8 cellular contexts compared by ENCODE assay signal in the genomic region with DNA sequence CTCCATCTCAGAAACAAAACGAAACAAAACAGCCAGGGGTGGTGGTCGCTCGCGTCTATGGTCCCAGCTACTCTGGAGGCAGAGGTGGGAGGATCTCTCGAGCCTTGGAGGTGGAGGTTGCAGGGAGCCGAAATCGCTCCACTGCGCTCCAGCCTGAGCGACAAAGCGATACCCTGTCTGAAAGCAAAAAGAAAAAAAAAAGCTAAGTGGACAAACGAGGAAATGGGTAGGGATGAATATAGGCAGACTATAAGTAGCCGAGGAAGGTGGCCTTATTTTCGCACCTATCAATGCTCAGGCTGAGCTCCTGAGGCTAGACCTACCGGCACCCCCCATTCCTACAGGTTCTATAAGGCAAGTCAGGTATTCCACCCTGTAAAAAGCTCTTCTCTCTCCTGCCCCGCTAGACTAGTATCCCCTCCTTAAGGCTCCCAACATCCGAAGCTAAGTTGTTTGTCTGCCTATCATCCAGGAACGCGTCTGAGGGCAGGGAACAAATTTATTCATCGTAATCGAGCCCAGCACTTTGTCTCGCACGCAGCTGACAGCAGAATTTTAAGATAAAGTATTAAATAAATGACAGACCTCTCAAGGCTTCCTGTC. TPM values are rescaled to one million over a fixed set of nuclear protein-coding genes. Genes with fewer than 3 reads are reported as not detected.
DNase-seq lines count a peak whose midpoint lies in the region; ATAC-seq and TF ChIP-seq lines count a peak whose summit lies in the region.

No MANE protein-coding gene starts in this region.

- H3K4me1 Mint-ChIP-seq in immature natural killer cell = peaks cover 25 to 27% of the 10 kb centered on the region in 2 donors

- H3K36me3 ChIP-seq in ascending aorta = peaks cover 0 to 8% of the 10 kb centered on the region in 2 donors

- TF ChIP-seq CTCF in AG09309 (IDR thresholded peaks at IDR 0.05; ENCODE audit: control insufficient read depth, insufficient read depth, low read depth, low read length, missing control alignments) = no peak
- no peak for TF ChIP-seq CTCF in ascending aorta (IDR thresholded peaks at IDR 0.05)

- H3K27me3 Mint-ChIP-seq in immature natural killer cell (ENCODE audit: low read depth in 3 of 3) = peaks cover 5 to 8% (median 5%) of the 10 kb centered on the region in 3 donors

- peak overlapping the region; percentile 85 to 89 for H3K27ac ChIP-seq in ascending aorta

- H3K4me3 ChIP-seq in AG09309 (ENCODE audit: control insufficient read depth, low read depth, low read length) = peak overlapping the region; percentile 99
- peak overlapping the region; percentile 71 to 73 for H3K4me3 ChIP-seq in ascending aorta

- H3K36me3 Mint-ChIP-seq in immature natural killer cell = peaks cover 4 to 13% (median 6%) of the 10 kb centered on the region in 3 donors

- DNase-seq in AG09309 (ENCODE audit: low read depth) (no peak), NCI-H82 (lab: John Stamatoyannopoulos, UW) (peak; percentile 76), ascending aorta (ENCODE audit: low spot score in 2 of 2) (no peak), immature natural killer cell (no peak), SW 1271 (lab: John Stamatoyannopoulos, UW) (no peak)
- peak; percentile 16 for DNase-seq in stimulated activated naive CD4-positive, alpha-beta T cell treated with Interleukin-2 at 50 U/mL for 16 hours (lab: John Stamatoyannopoulos, UW)

- H3K4me1 ChIP-seq in ascending aorta = peaks cover 0 to 11% of the 10 kb centered on the region in 2 donors

- H3K9me3 Mint-ChIP-seq in immature natural killer cell = no peaks in the 10 kb centered on the region

- H3K9me3 ChIP-seq in ascending aorta = no peaks in the 10 kb centered on the region

- H3K27ac Mint-ChIP-seq in immature natural killer cell = peak overlapping the region; percentile 90 to 98 (median 96)

- H3K27me3 ChIP-seq in ascending aorta = no peaks in the 10 kb centered on the region

- ATAC-seq in GM18858 (IDR thresholded peaks at IDR 0.05; ENCODE audit: unreplicated experiment) (peak; percentile 23), HG02981 (IDR thresholded peaks at IDR 0.05; ENCODE audit: unreplicated experiment) (peak; percentile 30)

- peak overlapping the region; percentile 98 to 100 (median 99) for H3K4me3 Mint-ChIP-seq in immature natural killer cell

- intact Hi-C loops in ascending aorta (cut with DNase I) = loop anchor here (1.0 to 10.0 kb wide), 8 partner anchors 10 to 758 kb away; partner anchors contain the start of genes BACH2, LYRM2, MAP3K7 and MDN1

RNA-seq across cellular contexts. Expression of gene CASP8AP2, which starts 0.6 kb away (rescaled TPM):
- 6.7 TPM for total RNA-seq in ascending aorta
- polyA plus RNA-seq in immature natural killer cell = 10 to 100 TPM in 2 of 3 donors, 1 to 10 TPM in 1; 7.8 to 52.1 (median 19.5) TPM

RNA-seq across cellular contexts. Expression of gene MDN1, which starts 9.5 kb away (rescaled TPM):
- total RNA-seq in ascending aorta = 12.2 TPM
- polyA plus RNA-seq in immature natural killer cell = 1 to 10 TPM; 2.6 to 9.3 (median 3.1) TPM

Comparison
In these comparisons a context has a peak if more than half of its experiments do, and no peak if none do; other contexts are left out.
1. DNase-seq: peak in NCI-H82 (single experiment) and stimulated activated naive CD4-positive, alpha-beta T cell treated with Interleukin-2 at 50 U/mL for 16 hours (single experiment); none in AG09309 (single experiment), ascending aorta (0 of 2), immature natural killer cell (0 of 3) and SW 1271 (0 of 2).